15 cellular contexts compared by ENCODE assay signal in the genomic region with DNA sequence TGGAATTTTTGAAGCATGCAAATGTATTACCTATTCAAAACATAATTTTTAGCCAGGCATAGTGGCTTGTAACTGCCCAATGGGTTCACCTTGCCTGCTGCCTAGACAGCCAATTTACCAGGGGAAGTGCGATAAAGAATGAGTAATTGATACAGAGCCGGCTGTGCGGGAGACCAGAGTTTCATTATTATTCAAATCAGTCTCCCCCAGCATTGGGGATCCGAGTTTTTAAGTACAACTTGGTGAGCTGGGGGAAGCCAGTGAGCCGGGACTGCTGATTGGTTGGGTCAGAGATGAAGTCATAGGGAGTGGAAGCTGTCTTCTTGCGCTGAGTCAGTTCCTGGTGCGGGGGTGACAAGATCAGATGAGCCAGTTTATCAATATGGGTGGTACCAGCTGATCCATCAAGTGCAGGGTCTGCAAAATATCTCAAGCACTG. TPM values are rescaled to one million over a fixed set of nuclear protein-coding genes. Genes with fewer than 3 reads are reported as not detected.
A peak's percentile ranks its signal among the peaks of the same experiment; 100 is the strongest.
DNase-seq lines count a peak whose midpoint lies in the region; ATAC-seq, FAIRE-seq and TF ChIP-seq lines count a peak whose summit lies in the region.
"Had no signal": no experiment of that assay in that cellular context is flagged by ENCODE, and none has a peak within 500 bp of the region (broad histone marks: within the 10 kb centered on the region; RNA-seq: fewer than 3 reads in every experiment).

No MANE protein-coding gene starts in this region.

- H3K9me1 ChIP-seq in K562 (ENCODE audit: control insufficient read depth, insufficient read depth, low read length), result no peaks in the 10 kb centered on the region

- ATAC-seq in GM18868 (IDR thresholded peaks at IDR 0.05; ENCODE audit: unreplicated experiment) (peak; percentile 67), K562 (peak; percentile 73), GM18520 (IDR thresholded peaks at IDR 0.05; ENCODE audit: unreplicated experiment) (no peak), GM18861 (IDR thresholded peaks at IDR 0.05; ENCODE audit: unreplicated experiment) (no peak)
- ATAC-seq: PC-3, T-cell had no signal

- H3K27ac ChIP-seq in K562 (ENCODE audit: extremely low read depth, low read depth, low read length), result peak overlapping the region; percentile 59; the same call in 2 of the 3 replicates
- H3K27ac ChIP-seq: C4-2B, spleen had no signal

- in situ Hi-C loops in K562 (cut with MboI), result loop anchor here (25.0 kb wide), 1 partner anchor 1342 kb away; no protein-coding TSS in a partner anchor

- no TSS peak for BruUV-seq in K562 (replicated peaks; lab: Mats Ljungman, UMichigan)

- 3% methylated on average over 7 of the region's 7 CpGs for WGBS in K562 (ENCODE audit: insufficient coverage, low coverage, missing lambda C conversion rate)

- no peaks in the 10 kb centered on the region for H3K36me3 ChIP-seq in K562 (ENCODE audit: control insufficient read depth, insufficient read depth, low read length)
- H3K36me3 ChIP-seq: spleen had no signal

- H3K4me3 ChIP-seq in K562, result no peak overlapping the region
- H3K4me3 ChIP-seq: spleen had no signal

- no peak for TF ChIP-seq CTCF in K562 (IDR thresholded peaks at IDR 0.05 in 2 of 3, conservative IDR thresholded peaks at IDR 0.05 in 1 of 3; ENCODE audit: insufficient read depth in 2 of 3, low read depth in 1 of 3, low read length in 3 of 3)

- H3K27me3 ChIP-seq in K562 (ENCODE audit: control insufficient read depth in 2 of 2, insufficient read depth in 2 of 2, low read length in 2 of 2), result no peaks in the 10 kb centered on the region

- peak overlapping the region; percentile 27 for H3K4me2 ChIP-seq in K562 (ENCODE audit: insufficient read depth, low read length)

- intact Hi-C loops in K562 (cut with micrococcal nuclease), result no loop called here

- FAIRE-seq in K562 (lab: Jason Lieb, UNC), result peak; percentile 85

- TF ChIP-seq POLR2A in K562 (conservative IDR thresholded peaks at IDR 0.05), result no peak

- peak; percentile 4 for DNase-seq in activated CD4-positive, CD25-positive, alpha-beta regulatory T cell treated with anti-CD3 and anti-CD28 coated beads, Interleukin-2, amount 50 U/mL, for 16 hours (ENCODE audit: low read depth, low spot score)
- DNase-seq in K562 (ENCODE audit: extremely low read depth in 1 of 4, low spot score in 3 of 4), result peak; percentile 23 to 75 (median 32)
- peak; percentile 54 for DNase-seq in stimulated activated CD4-positive, alpha-beta T cell treated with anti-CD3 and anti-CD28 coated beads, Interleukin-4, amount 100 ng/mL, for 24 hours
- DNase-seq in NCI-H1417 (lab: John Stamatoyannopoulos, UW), result no peak
- no peak for DNase-seq in UCSD-AML1 (lab: John Stamatoyannopoulos, UW; ENCODE audit: unreplicated experiment)
- DNase-seq: caudate nucleus, Kasumi-1, occipital lobe, PC-3, spleen, T-cell had no signal

- H4K20me1 ChIP-seq in K562 (replicated peaks; ENCODE audit: control insufficient read depth, insufficient read depth, low read length), result no peaks in the 10 kb centered on the region

- no peak for TF ChIP-seq RAD21 in K562 (CRISPR knock-in tag; conservative IDR thresholded peaks at IDR 0.05 in 1 of 2, IDR thresholded peaks at IDR 0.05 in 1 of 2)

- TF ChIP-seq EP300 in K562 (IDR thresholded peaks at IDR 0.05; ENCODE audit: low read length), result no peak

- H2AFZ ChIP-seq in K562 (ENCODE audit: low read depth, low read length), result peak overlapping the region; percentile 68

- H3K4me1 ChIP-seq in K562 (replicated peaks in 1 of 2; ENCODE audit: control insufficient read depth in 2 of 2, insufficient read depth in 2 of 2, low read length in 2 of 2), result peaks cover 0 to 30% of the 10 kb centered on the region in 2 experiments; a peak in 3 of 5 replicates
- H3K4me1 ChIP-seq: spleen had no signal

- POLR2A ChIA-PET in K562 (lab: Yijun Ruan, JAX), result interaction anchor here (3.3 to 3.5 kb wide), 2 partner anchors 12 to 30 kb away, joined by 14 read pairs; partner anchors contain the start of gene NRBF2

- CTCF ChIA-PET in K562 (lab: Yijun Ruan, JAX; ENCODE audit: low intra/inter-chr PET ratio), result no interaction called here

- no peak overlapping the region for H3K9ac ChIP-seq in K562 (ENCODE audit: insufficient read depth in 1 of 2, low read depth in 2 of 2, low read length in 2 of 2)

- no peaks in the 10 kb centered on the region for H3K9me3 ChIP-seq in K562 (replicated peaks; ENCODE audit: control insufficient read depth, insufficient read depth, low read depth, low read length)
- H3K9me3 ChIP-seq: spleen had no signal

- H3K79me2 ChIP-seq in K562 (ENCODE audit: control insufficient read depth, insufficient read depth, low read length), result no peaks in the 10 kb centered on the region

TF ChIP-seq in K562, 482 proteins besides CTCF, POLR2A, EP300 and RAD21 (continues in another document):
- TF ChIP-seq ELF1 (tag; IDR thresholded peaks at IDR 0.05), result no peak
- TF ChIP-seq MCM2 (IDR thresholded peaks at IDR 0.05; ENCODE audit: low read depth), result no peak
- no peak for TF ChIP-seq PCBP2 (IDR thresholded peaks at IDR 0.05; ENCODE audit: low read depth, low read length, poor library complexity, severe bottlenecking)
- TF ChIP-seq, protein P1, sequence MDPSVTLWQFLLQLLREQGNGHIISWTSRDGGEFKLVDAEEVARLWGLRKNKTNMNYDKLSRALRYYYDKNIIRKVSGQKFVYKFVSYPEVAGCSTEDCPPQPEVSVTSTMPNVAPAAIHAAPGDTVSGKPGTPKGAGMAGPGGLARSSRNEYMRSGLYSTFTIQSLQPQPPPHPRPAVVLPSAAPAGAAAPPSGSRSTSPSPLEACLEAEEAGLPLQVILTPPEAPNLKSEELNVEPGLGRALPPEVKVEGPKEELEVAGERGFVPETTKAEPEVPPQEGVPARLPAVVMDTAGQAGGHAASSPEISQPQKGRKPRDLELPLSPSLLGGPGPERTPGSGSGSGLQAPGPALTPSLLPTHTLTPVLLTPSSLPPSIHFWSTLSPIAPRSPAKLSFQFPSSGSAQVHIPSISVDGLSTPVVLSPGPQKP (CRISPR knock-in tag; IDR thresholded peaks at IDR 0.05), result no peak
- no peak for TF ChIP-seq KAT7 (CRISPR knock-in tag; IDR thresholded peaks at IDR 0.05; ENCODE audit: borderline replicate concordance)
- TF ChIP-seq ZNF507 (tag; conservative IDR thresholded peaks at IDR 0.05), result no peak
- peak; percentile 36; the same call in 1 of the 2 replicates for TF ChIP-seq MAFF (IDR thresholded peaks at IDR 0.05; ENCODE audit: low read length)
- 0 out of 2 replicates have a peak, but pooled peaks have one; percentile 14 for TF ChIP-seq ZNF589 (CRISPR knock-in tag; IDR thresholded peaks at IDR 0.05; ENCODE audit: low read depth)
- TF ChIP-seq, protein P2, sequence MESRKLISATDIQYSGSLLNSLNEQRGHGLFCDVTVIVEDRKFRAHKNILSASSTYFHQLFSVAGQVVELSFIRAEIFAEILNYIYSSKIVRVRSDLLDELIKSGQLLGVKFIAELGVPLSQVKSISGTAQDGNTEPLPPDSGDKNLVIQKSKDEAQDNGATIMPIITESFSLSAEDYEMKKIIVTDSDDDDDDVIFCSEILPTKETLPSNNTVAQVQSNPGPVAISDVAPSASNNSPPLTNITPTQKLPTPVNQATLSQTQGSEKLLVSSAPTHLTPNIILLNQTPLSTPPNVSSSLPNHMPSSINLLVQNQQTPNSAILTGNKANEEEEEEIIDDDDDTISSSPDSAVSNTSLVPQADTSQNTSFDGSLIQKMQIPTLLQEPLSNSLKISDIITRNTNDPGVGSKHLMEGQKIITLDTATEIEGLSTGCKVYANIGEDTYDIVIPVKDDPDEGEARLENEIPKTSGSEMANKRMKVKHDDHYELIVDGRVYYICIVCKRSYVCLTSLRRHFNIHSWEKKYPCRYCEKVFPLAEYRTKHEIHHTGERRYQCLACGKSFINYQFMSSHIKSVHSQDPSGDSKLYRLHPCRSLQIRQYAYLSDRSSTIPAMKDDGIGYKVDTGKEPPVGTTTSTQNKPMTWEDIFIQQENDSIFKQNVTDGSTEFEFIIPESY (CRISPR knock-in tag; IDR thresholded peaks at IDR 0.05), result no peak
- TF ChIP-seq ZNF764 (CRISPR knock-in tag; IDR thresholded peaks at IDR 0.05; ENCODE audit: low read depth), result no peak
- no peak for TF ChIP-seq ZNF778 (CRISPR knock-in tag; IDR thresholded peaks at IDR 0.05)
- TF ChIP-seq ZNF165 (CRISPR knock-in tag; IDR thresholded peaks at IDR 0.05; ENCODE audit: borderline replicate concordance), result no peak
- TF ChIP-seq LEF1 (IDR thresholded peaks at IDR 0.05), result no peak
- no peak for TF ChIP-seq NEUROD1 (IDR thresholded peaks at IDR 0.05; ENCODE audit: borderline replicate concordance, low read depth, low read length, partially characterized antibody)

RNA-seq across cellular contexts. Expression of gene NRBF2, which starts 29.1 kb away (rescaled TPM):
- 7.5 and 15.7 TPM in 2 replicates for total RNA-seq in K562 (2011; cell fraction: chromatin; rRNA removed; ENCODE audit: low replicate concordance)
- total RNA-seq in K562 (2011; cell fraction: nucleolus; rRNA removed), result 7.6 and 9.2 TPM in 2 replicates
- 6.8 and 7.9 TPM in 2 replicates for total RNA-seq in K562 (2011; cell fraction: nucleoplasm; rRNA removed)
- 20.2 and 20.8 TPM in 2 replicates for total RNA-seq in K562 (2014; rRNA removed)
- total RNA-seq in K562 (2014; rRNA removed; fragmentation: Illumina TruSeq; extraction: Trizol), result 29.7 and 34.1 TPM in 2 replicates
- total RNA-seq in K562 (2015; rRNA removed; fragmentation: Illumina TruSeq; extraction: Trizol), result 30.5 and 32.1 TPM in 2 replicates
- 22.1 and 23.8 TPM in 2 replicates for total RNA-seq in K562 (2021)
- 26.5 and 30.5 TPM in 2 replicates for polyA plus RNA-seq in K562 (2011; rRNA removed)
- polyA plus RNA-seq in K562 (2011; cell fraction: cytosol; rRNA removed), result 8.0 and 11.5 TPM in 2 replicates
- polyA plus RNA-seq in K562 (2011; cell fraction: nucleus; rRNA removed), result 5.8 and 9.5 TPM in 2 replicates
- 25.5 and 27.5 TPM in 2 replicates for polyA plus RNA-seq in K562 (2012)
- 27.9 and 33.5 TPM in 2 replicates for polyA plus RNA-seq in K562 (2014; fragmentation: Illumina TruSeq; extraction: Trizol)
- 10 to 100 TPM; 38.1 to 52.1 TPM for polyA plus RNA-seq in K562 (2014; fragmentation: Nextera tagmentation; extraction: Ambion mirVana)
- 24.7 and 25.3 TPM in 2 replicates for polyA plus RNA-seq in K562 (2014; rRNA removed)
- polyA minus RNA-seq in K562 (2011; rRNA and poly(A)+ RNA removed), result 15.8 and 20.3 TPM in 2 replicates
- 8.4 and 12.0 TPM in 2 replicates for polyA minus RNA-seq in K562 (2011; cell fraction: cytosol; rRNA and poly(A)+ RNA removed)
- polyA minus RNA-seq in K562 (2011; cell fraction: nucleus; rRNA and poly(A)+ RNA removed), result 4.4 and 7.7 TPM in 2 replicates

Comparison
In these comparisons a context has a peak if more than half of its experiments do, and no peak if none do; other contexts are left out.
1. ATAC-seq: peak in GM18868 (single experiment) and K562 (single experiment); none in GM18520 (single experiment) and GM18861 (single experiment).
2. DNase-seq: peak in activated CD4-positive, CD25-positive, alpha-beta regulatory T cell treated with anti-CD3 and anti-CD28 coated beads, Interleukin-2, amount 50 U/mL, for 16 hours (single experiment), K562 (4 of 4) and stimulated activated CD4-positive, alpha-beta T cell treated with anti-CD3 and anti-CD28 coated beads, Interleukin-4, amount 100 ng/mL, for 24 hours (single experiment); none in NCI-H1417 (0 of 3) and UCSD-AML1 (single experiment).